ENCODE assay signal across 17 cellular contexts in genomic region chr2:144629937-144630336, GRCh38.
DNase-seq lines count a peak whose midpoint lies in the region; ATAC-seq and TF ChIP-seq lines count a peak whose summit lies in the region.
"Had no signal": no experiment of that assay in that cellular context is flagged by ENCODE, and none has a peak within 500 bp of the region (broad histone marks: within the 10 kb centered on the region; RNA-seq: fewer than 3 reads in every experiment).

No MANE protein-coding gene starts in this region.

- H3K4me2 ChIP-seq in OCI-LY3 (ENCODE audit: low read length): peak overlapping the region; percentile 40

- H3K36me3 ChIP-seq in left ventricle myocardium inferior (no peaks in the 10 kb centered on the region), OCI-LY3 (replicated peaks; ENCODE audit: low read depth, low read length) (no peaks in the 10 kb centered on the region), thyroid gland (no peaks in the 10 kb centered on the region)
- H3K36me3 ChIP-seq: HAP-1 had no signal

- TF ChIP-seq CTCF in left ventricle myocardium inferior (IDR thresholded peaks at IDR 0.05; ENCODE audit: borderline replicate concordance): no peak
- TF ChIP-seq CTCF in OCI-LY3 (IDR thresholded peaks at IDR 0.05; ENCODE audit: low read depth, low read length): no peak
- TF ChIP-seq CTCF in thyroid gland (IDR thresholded peaks at IDR 0.05): no peak
- TF ChIP-seq CTCF in foreskin keratinocyte (conservative IDR thresholded peaks at IDR 0.05): no peak

- intact Hi-C loops in left ventricle myocardium superior (cut with micrococcal nuclease): no loop called here
- intact Hi-C loops in left ventricle myocardium inferior (cut with micrococcal nuclease): no loop called here
- intact Hi-C loops in thyroid gland (cut with DNase I): no loop called here

- H3K27me3 ChIP-seq in left ventricle myocardium inferior (ENCODE audit: low read depth): no peaks in the 10 kb centered on the region
- peaks cover 68% of the 10 kb centered on the region for H3K27me3 ChIP-seq in OCI-LY3 (ENCODE audit: low read depth, low read length)
- H3K27me3 ChIP-seq in thyroid gland: no peaks in the 10 kb centered on the region
- no peaks in the 10 kb centered on the region for H3K27me3 ChIP-seq in foreskin keratinocyte

- no peaks in the 10 kb centered on the region for H3K79me2 ChIP-seq in OCI-LY3 (ENCODE audit: low read length)

- ATAC-seq in left ventricle myocardium superior (peak; percentile 43), HG03378 (IDR thresholded peaks at IDR 0.05; ENCODE audit: unreplicated experiment) (no peak), GM21576 (IDR thresholded peaks at IDR 0.05; ENCODE audit: unreplicated experiment) (no peak), foreskin keratinocyte (no peak)

- DNase-seq in left ventricle myocardium superior: no peak
- no peak for DNase-seq in left ventricle myocardium inferior
- DNase-seq in fibroblast of peridontal ligament (ENCODE audit: extremely low read depth): peak; percentile 21
- DNase-seq in thyroid gland: no peak
- no peak for DNase-seq in foreskin keratinocyte
- DNase-seq: EL, KBM-7, NCI-H1048, NCI-H146, NCI-H2081, NCI-H748 treated with DMSO at 0.1 percent for 48 hours, SIG-M5 had no signal

- H2AFZ ChIP-seq in OCI-LY3 (ENCODE audit: low read depth, low read length): no peak overlapping the region

- no peak overlapping the region for H3K27ac ChIP-seq in left ventricle myocardium inferior (replicated peaks)
- H3K27ac ChIP-seq in OCI-LY3 (ENCODE audit: low read length): no peak overlapping the region
- peak overlapping the region; percentile 14 to 79 (median 18) for H3K27ac ChIP-seq in thyroid gland
- H3K27ac ChIP-seq in foreskin keratinocyte: no peak overlapping the region
- H3K27ac ChIP-seq: C4-2B had no signal

- H3K9ac ChIP-seq in OCI-LY3 (ENCODE audit: low read length): no peak overlapping the region

- H4K20me1 ChIP-seq in OCI-LY3 (ENCODE audit: insufficient read depth, low read length): no peaks in the 10 kb centered on the region

- H3K4me3 ChIP-seq in left ventricle myocardium inferior (no peak overlapping the region), OCI-LY3 (ENCODE audit: low read length) (no peak overlapping the region), thyroid gland (replicated peaks in 1 of 3) (no peak overlapping the region)
- H3K4me3 ChIP-seq: HAP-1 had no signal

- H3K9me3 ChIP-seq in left ventricle myocardium inferior (replicated peaks) (peaks cover 11% of the 10 kb centered on the region), OCI-LY3 (ENCODE audit: insufficient read depth, low read length) (no peaks in the 10 kb centered on the region), thyroid gland (no peaks in the 10 kb centered on the region)
- H3K9me3 ChIP-seq: HAP-1 had no signal

- H3K4me1 ChIP-seq in left ventricle myocardium inferior: no peaks in the 10 kb centered on the region
- H3K4me1 ChIP-seq in OCI-LY3 (ENCODE audit: low read length): peaks cover 12% of the 10 kb centered on the region
- H3K4me1 ChIP-seq in thyroid gland: peaks cover 8 to 24% of the 10 kb centered on the region in 2 donors
- H3K4me1 ChIP-seq in foreskin keratinocyte: peaks cover 9% of the 10 kb centered on the region

- no peak for TF ChIP-seq POLR2A in thyroid gland (IDR thresholded peaks at IDR 0.05)

Comparison
In these comparisons a context has a peak if more than half of its experiments do, and no peak if none do; other contexts are left out.
1. H3K27ac ChIP-seq: peak in thyroid gland (3 of 3); none in left ventricle myocardium inferior (single experiment), OCI-LY3 (single experiment) and foreskin keratinocyte (single experiment).